8 cellular contexts compared by ENCODE assay signal in genomic region chr2:231666171-231667095, GRCh38. TPM values are rescaled to one million over a fixed set of nuclear protein-coding genes. Genes with fewer than 3 reads are reported as not detected.
DNase-seq lines count a peak whose midpoint lies in the region; ATAC-seq lines count a peak whose summit lies in the region.

No MANE protein-coding gene starts in this region.

- no peaks in the 10 kb centered on the region for H3K9me3 ChIP-seq in muscle layer of colon (ENCODE audit: low read length)

- peak; percentile 72 for DNase-seq in DMS153 treated with DMSO at 0.1 percent for 48 hours (lab: John Stamatoyannopoulos, UW; ENCODE audit: unreplicated experiment)
- DNase-seq in HK-2 (ENCODE audit: unreplicated experiment): peak; percentile 94
- DNase-seq in SK-N-DZ (ENCODE audit: low spot score): peak; percentile 72
- peak; percentile 96 for DNase-seq in fibroblast of gingiva (ENCODE audit: low read depth)
- DNase-seq in NAMALWA (ENCODE audit: low spot score): no peak
- no peak for DNase-seq in COR-L47 (lab: John Stamatoyannopoulos, UW)

- H3K36me3 ChIP-seq in muscle layer of colon (ENCODE audit: insufficient read depth, low read length): no peaks in the 10 kb centered on the region

- H3K9ac ChIP-seq in muscle layer of colon (ENCODE audit: low read length): peak overlapping the region; percentile 87

- peaks cover 34% of the 10 kb centered on the region for H3K4me1 ChIP-seq in muscle layer of colon (ENCODE audit: insufficient read depth, low read length)

- peak overlapping the region; percentile 99 for H3K27ac ChIP-seq in muscle layer of colon (ENCODE audit: low read depth, low read length)

- ATAC-seq in GM19467 (IDR thresholded peaks at IDR 0.05; ENCODE audit: unreplicated experiment): peak; percentile 49

- no peaks in the 10 kb centered on the region for H3K27me3 ChIP-seq in muscle layer of colon (ENCODE audit: control insufficient read depth in 1 of 2, insufficient read depth in 2 of 2, low read length in 2 of 2)

- H3K4me3 ChIP-seq in muscle layer of colon (ENCODE audit: low read depth in 1 of 2, low read length in 2 of 2): peak overlapping the region; percentile 68 to 69

RNA-seq across cellular contexts. Expression of gene PTMA, which starts 41.9 kb away (rescaled TPM):
- polyA plus RNA-seq in SK-N-DZ (2014; cell fraction: cytosol; rRNA removed): 2,656 and 2,739 TPM in 2 replicates
- 1,394 and 1,766 TPM in 2 replicates for polyA plus RNA-seq in SK-N-DZ (2014; cell fraction: nucleus; rRNA removed)

Comparison
In these comparisons a context has a peak if more than half of its experiments do, and no peak if none do; other contexts are left out.
1. DNase-seq: peak in DMS153 treated with DMSO at 0.1 percent for 48 hours (single experiment), HK-2 (single experiment), SK-N-DZ (single experiment) and fibroblast of gingiva (single experiment); none in NAMALWA (single experiment) and COR-L47 (single experiment).